ENCODE assay signal across 12 cellular contexts in the genomic region with DNA sequence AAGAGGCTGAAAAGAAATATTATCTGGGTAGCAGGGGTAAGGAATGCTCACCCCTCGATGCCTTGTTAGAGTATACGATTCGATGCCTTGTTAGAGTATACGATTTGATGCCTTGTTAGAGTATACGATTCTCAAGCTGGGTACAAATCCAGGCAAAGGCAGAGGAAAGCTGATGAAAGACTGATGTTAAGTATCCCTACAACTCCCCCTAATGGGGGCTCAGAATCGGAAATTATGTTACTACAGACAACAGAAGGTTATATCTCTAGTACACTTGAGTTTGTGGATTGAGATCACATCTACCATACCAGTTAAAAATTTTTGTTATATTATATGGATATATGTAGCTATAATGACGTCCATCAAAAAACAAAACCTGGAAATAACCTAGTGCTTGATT. TPM values are rescaled to one million over a fixed set of nuclear protein-coding genes. Genes with fewer than 3 reads are reported as not detected.
A peak's percentile ranks its signal among the peaks of the same experiment; 100 is the strongest.
DNase-seq lines count a peak whose midpoint lies in the region; ATAC-seq and TF ChIP-seq lines count a peak whose summit lies in the region.
"Had no signal": no experiment of that assay in that cellular context is flagged by ENCODE, and none has a peak within 500 bp of the region (broad histone marks: within the 10 kb centered on the region; RNA-seq: fewer than 3 reads in every experiment).

No MANE protein-coding gene starts in this region.

- H3K27me3 Mint-ChIP-seq in type B pancreatic cell = no peaks in the 10 kb centered on the region
- H3K27me3 Mint-ChIP-seq: stimulated activated naive CD8-positive, alpha-beta T cell treated with anti-CD3 and anti-CD28 coated beads, Interleukin-15, Interleukin-2, amounts not matched to agents 100 ng/mL and 50 ng/mL, for 24 hours had no signal

- TF ChIP-seq CTCF in type B pancreatic cell (conservative IDR thresholded peaks at IDR 0.05) (peak; percentile 20), psoas muscle (IDR thresholded peaks at IDR 0.05) (no peak)

- DNase-seq in SIG-M5 treated with dmso at 0.1 percent for 504 hours (lab: John Stamatoyannopoulos, UW; ENCODE audit: unreplicated experiment) (peak; percentile 14), SIG-M5 (lab: John Stamatoyannopoulos, UW) (no peak), RKO (ENCODE audit: low spot score) (peak; percentile 30), fibroblast of peridontal ligament (ENCODE audit: extremely low read depth) (peak; percentile 74), type B pancreatic cell (ENCODE audit: extremely low spot score, unreplicated experiment) (no peak), psoas muscle (no peak)
- no peak for DNase-seq in activated naive CD4-positive, alpha-beta T cell treated with anti-CD3 and anti-CD28 coated beads, Interleukin-2, amount 50 U/mL, for 72 hours (ENCODE audit: low spot score in 2 of 2)
- DNase-seq in activated CD8-positive, alpha-beta memory T cell treated with anti-CD3 and anti-CD28 coated beads, Interleukin-2, amount 50 U/mL, for 4 hours = no peak
- DNase-seq: activated effector memory CD4-positive, alpha-beta T cell treated with anti-CD3 and anti-CD28 coated beads, Interleukin-2, amount 50 U/mL, for 16 hours; stimulated activated CD4-positive, alpha-beta T cell treated with anti-CD3 and anti-CD28 coated beads, Interleukin-12 subunit alpha, Interleukin-12 subunit beta, amount 100 ng/mL, for 4 hours had no signal

- 69 to 76% (median 74%) methylated on average over 7 of the region's 7 CpGs for WGBS in psoas muscle, 3 donors

- peak overlapping the region; percentile 27 for H3K27ac Mint-ChIP-seq in type B pancreatic cell
- H3K27ac Mint-ChIP-seq in activated naive CD4-positive, alpha-beta T cell treated with anti-CD3 and anti-CD28 coated beads, Interleukin-2, amount 50 U/mL, for 72 hours = no peak overlapping the region
- H3K27ac Mint-ChIP-seq: stimulated activated naive CD8-positive, alpha-beta T cell treated with anti-CD3 and anti-CD28 coated beads, Interleukin-15, Interleukin-2, amounts not matched to agents 100 ng/mL and 50 ng/mL, for 24 hours had no signal

- intact Hi-C loops in psoas muscle (cut with DNase I) = loop anchor here in 1 of 2 donors (10.0 kb wide), 1 partner anchor 121 kb away; no protein-coding TSS in a partner anchor

- H3K4me1 Mint-ChIP-seq in type B pancreatic cell (ENCODE audit: unreplicated experiment) = no peaks in the 10 kb centered on the region

- H3K4me3 ChIP-seq in psoas muscle = no peak overlapping the region

- peaks cover 0 to 80% of the 10 kb centered on the region in 2 donors for H3K36me3 ChIP-seq in psoas muscle (ENCODE audit: insufficient read depth in 1 of 2, low read depth in 1 of 2)

- H3K9me3 Mint-ChIP-seq in type B pancreatic cell = no peaks in the 10 kb centered on the region
- H3K9me3 Mint-ChIP-seq in activated naive CD4-positive, alpha-beta T cell treated with anti-CD3 and anti-CD28 coated beads, Interleukin-2, amount 50 U/mL, for 72 hours = no peaks in the 10 kb centered on the region
- H3K9me3 Mint-ChIP-seq: stimulated activated naive CD8-positive, alpha-beta T cell treated with anti-CD3 and anti-CD28 coated beads, Interleukin-15, Interleukin-2, amounts not matched to agents 100 ng/mL and 50 ng/mL, for 24 hours had no signal

- H3K27me3 ChIP-seq in psoas muscle (ENCODE audit: insufficient read depth in 3 of 3, low read length in 2 of 3) = no peaks in the 10 kb centered on the region

- no peaks in the 10 kb centered on the region for H3K9me3 ChIP-seq in psoas muscle

- H3K27ac ChIP-seq in psoas muscle = no peak overlapping the region

- no peaks in the 10 kb centered on the region for H3K4me1 ChIP-seq in psoas muscle

- ATAC-seq in activated naive CD4-positive, alpha-beta T cell treated with anti-CD3 and anti-CD28 coated beads, Interleukin-2, amount 50 U/mL, for 72 hours = no peak
- no peak for ATAC-seq in psoas muscle

- peaks cover 16% of the 10 kb centered on the region for H3K36me3 Mint-ChIP-seq in type B pancreatic cell
- no peaks in the 10 kb centered on the region for H3K36me3 Mint-ChIP-seq in activated naive CD4-positive, alpha-beta T cell treated with anti-CD3 and anti-CD28 coated beads, Interleukin-2, amount 50 U/mL, for 72 hours

- no peak overlapping the region for H3K4me3 Mint-ChIP-seq in type B pancreatic cell
- H3K4me3 Mint-ChIP-seq: stimulated activated naive CD8-positive, alpha-beta T cell treated with anti-CD3 and anti-CD28 coated beads, Interleukin-15, Interleukin-2, amounts not matched to agents 100 ng/mL and 50 ng/mL, for 24 hours had no signal

RNA-seq across cellular contexts. Expression of gene LRRC66, which starts 4.8 kb away (rescaled TPM):
- total RNA-seq in type B pancreatic cell (ENCODE audit: low replicate concordance) = 1.1 and 3.3 TPM in 2 replicates
- total RNA-seq in activated naive CD4-positive, alpha-beta T cell treated with anti-CD3 and anti-CD28 coated beads, Interleukin-2, amount 50 U/mL, for 72 hours = under 1 TPM; 0.07 to 0.19 TPM
- 1 to 10 TPM in 3 of 4 donors, under 1 TPM in 1; 0.95 to 1.2 (median 1.2) TPM for total RNA-seq in psoas muscle
- polyA plus RNA-seq in psoas muscle = 1 to 10 TPM in 1 of 3 donors, under 1 TPM in 2; 0.09 to 1.3 (median 0.89) TPM
- total RNA-seq: lower leg skin had no signal

RNA-seq across cellular contexts. Expression of gene SGCB, which starts 22.7 kb away (rescaled TPM):
- 23.6 and 39.1 TPM in 2 replicates for total RNA-seq in type B pancreatic cell (ENCODE audit: low replicate concordance)
- total RNA-seq in activated naive CD4-positive, alpha-beta T cell treated with anti-CD3 and anti-CD28 coated beads, Interleukin-2, amount 50 U/mL, for 72 hours = 10 to 100 TPM; 10.5 to 12.1 TPM
- total RNA-seq in psoas muscle = 10 to 100 TPM; 51.4 to 83.8 (median 78.6) TPM
- 10 to 100 TPM; 12.2 to 53.8 (median 38.1) TPM for polyA plus RNA-seq in psoas muscle

RNA-seq across cellular contexts. Expression of gene SPATA18, which starts 35.7 kb away (rescaled TPM):
- total RNA-seq in type B pancreatic cell (ENCODE audit: low replicate concordance) = 17.0 and 40.4 TPM in 2 replicates
- total RNA-seq in activated naive CD4-positive, alpha-beta T cell treated with anti-CD3 and anti-CD28 coated beads, Interleukin-2, amount 50 U/mL, for 72 hours = under 1 TPM; 0.21 to 0.30 TPM
- 1 to 10 TPM in 3 of 4 donors, under 1 TPM in 1; 0.74 to 2.5 (median 1.3) TPM for total RNA-seq in psoas muscle
- polyA plus RNA-seq in psoas muscle = under 1 TPM; 0.14 to 0.88 (median 0.14) TPM

Comparison
In these comparisons a context has a peak if more than half of its experiments do, and no peak if none do; other contexts are left out.
1. DNase-seq: peak in SIG-M5 treated with dmso at 0.1 percent for 504 hours (single experiment), RKO (single experiment) and fibroblast of peridontal ligament (single experiment); none in SIG-M5 (single experiment), type B pancreatic cell (single experiment), activated naive CD4-positive, alpha-beta T cell treated with anti-CD3 and anti-CD28 coated beads, Interleukin-2, amount 50 U/mL, for 72 hours (0 of 2), psoas muscle (0 of 2) and activated CD8-positive, alpha-beta memory T cell treated with anti-CD3 and anti-CD28 coated beads, Interleukin-2, amount 50 U/mL, for 4 hours (single experiment).